1 cellular context compared by ENCODE assay signal in genomic region chr11:66727282-66727882, GRCh38.
A peak's percentile ranks its signal among the peaks of the same experiment; 100 is the strongest.
TF ChIP-seq lines count a peak whose summit lies in the region.

No MANE protein-coding gene starts in this region.

TF ChIP-seq in HepG2, 621 proteins besides CTCF, POLR2A, EP300 and RAD21 (continued from another document):
- TF ChIP-seq, protein P1, sequence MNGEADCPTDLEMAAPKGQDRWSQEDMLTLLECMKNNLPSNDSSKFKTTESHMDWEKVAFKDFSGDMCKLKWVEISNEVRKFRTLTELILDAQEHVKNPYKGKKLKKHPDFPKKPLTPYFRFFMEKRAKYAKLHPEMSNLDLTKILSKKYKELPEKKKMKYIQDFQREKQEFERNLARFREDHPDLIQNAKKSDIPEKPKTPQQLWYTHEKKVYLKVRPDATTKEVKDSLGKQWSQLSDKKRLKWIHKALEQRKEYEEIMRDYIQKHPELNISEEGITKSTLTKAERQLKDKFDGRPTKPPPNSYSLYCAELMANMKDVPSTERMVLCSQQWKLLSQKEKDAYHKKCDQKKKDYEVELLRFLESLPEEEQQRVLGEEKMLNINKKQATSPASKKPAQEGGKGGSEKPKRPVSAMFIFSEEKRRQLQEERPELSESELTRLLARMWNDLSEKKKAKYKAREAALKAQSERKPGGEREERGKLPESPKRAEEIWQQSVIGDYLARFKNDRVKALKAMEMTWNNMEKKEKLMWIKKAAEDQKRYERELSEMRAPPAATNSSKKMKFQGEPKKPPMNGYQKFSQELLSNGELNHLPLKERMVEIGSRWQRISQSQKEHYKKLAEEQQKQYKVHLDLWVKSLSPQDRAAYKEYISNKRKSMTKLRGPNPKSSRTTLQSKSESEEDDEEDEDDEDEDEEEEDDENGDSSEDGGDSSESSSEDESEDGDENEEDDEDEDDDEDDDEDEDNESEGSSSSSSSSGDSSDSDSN (CRISPR knock-in tag; IDR thresholded peaks at IDR 0.05) = peak; percentile 60
- TF ChIP-seq ZNF354B (CRISPR knock-in tag; IDR thresholded peaks at IDR 0.05) = no peak
- no peak for TF ChIP-seq ZNF253 (CRISPR knock-in tag; IDR thresholded peaks at IDR 0.05; ENCODE audit: borderline replicate concordance)
